18 cellular contexts compared by ENCODE assay signal in the genomic region with DNA sequence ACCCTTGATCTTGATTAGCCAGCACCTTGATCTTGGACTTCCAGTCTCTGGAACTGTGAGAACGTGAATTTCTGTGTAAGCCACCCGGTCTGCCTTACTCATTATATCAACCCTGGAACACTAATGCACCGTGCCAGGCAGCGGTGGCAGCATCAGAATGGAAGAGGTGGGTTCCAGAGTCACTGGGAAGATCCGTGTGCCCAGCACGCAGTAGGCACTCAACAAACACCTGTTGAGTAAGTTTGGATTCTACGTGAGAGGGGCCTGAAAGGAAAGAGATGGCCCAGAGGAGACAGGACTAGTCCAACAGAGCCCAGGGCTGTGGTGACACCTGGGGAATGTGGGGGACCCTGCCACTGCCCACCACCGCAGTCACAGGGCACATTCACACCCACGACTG. TPM values are rescaled to one million over a fixed set of nuclear protein-coding genes. Genes with fewer than 3 reads are reported as not detected.
A peak's percentile ranks its signal among the peaks of the same experiment; 100 is the strongest.
DNase-seq lines count a peak whose midpoint lies in the region; ATAC-seq and TF ChIP-seq lines count a peak whose summit lies in the region.
"Had no signal": no experiment of that assay in that cellular context is flagged by ENCODE, and none has a peak within 500 bp of the region (broad histone marks: within the 10 kb centered on the region; RNA-seq: fewer than 3 reads in every experiment).

No MANE protein-coding gene starts in this region.

- no peak overlapping the region for H3K27ac ChIP-seq in HEK293 (ENCODE audit: extremely low read depth, low read depth, low read length)
- H3K27ac ChIP-seq in naive thymus-derived CD4-positive, alpha-beta T cell (ENCODE audit: low read depth, low read length) = no peak overlapping the region
- H3K27ac ChIP-seq in body of pancreas = no peak overlapping the region

- peak overlapping the region; percentile 4 for H3K27ac Mint-ChIP-seq in activated B cell treated with CpG ODN at 0.5 μM for 24 hours
- peak overlapping the region in 5 of 9 donors; percentile 2 to 58 (median 26) for H3K27ac Mint-ChIP-seq in naive thymus-derived CD4-positive, alpha-beta T cell
- H3K27ac Mint-ChIP-seq in stimulated activated memory B cell treated with anti-CD40 and anti-IgM and Interleukin-4, amounts not matched to agents 10 μg/mL and 1 μg/mL and 100 μg/mL, for 72 hours = peak overlapping the region; percentile 63
- H3K27ac Mint-ChIP-seq: GM23338, HFFc6 had no signal

- ATAC-seq in activated B cell treated with CpG ODN at 0.5 μM for 24 hours (ENCODE audit: low read depth) (no peak), body of pancreas (no peak)
- no peak for ATAC-seq in naive thymus-derived CD4-positive, alpha-beta T cell
- ATAC-seq in stimulated activated memory B cell treated with anti-CD40 and anti-IgM and Interleukin-4, amounts not matched to agents 10 μg/mL and 1 μg/mL and 100 μg/mL, for 72 hours = no peak
- ATAC-seq: GM23338 had no signal

- H3K36me3 ChIP-seq in HEK293 (ENCODE audit: control insufficient read depth in 2 of 2, insufficient read depth in 1 of 2, low read length in 2 of 2) (no peaks in the 10 kb centered on the region), body of pancreas (replicated peaks in 1 of 2; ENCODE audit: insufficient read depth in 1 of 2, low read depth in 2 of 2) (no peaks in the 10 kb centered on the region)
- H3K36me3 ChIP-seq in naive thymus-derived CD4-positive, alpha-beta T cell (ENCODE audit: control insufficient read depth in 2 of 3, insufficient read depth in 3 of 3, low read length in 3 of 3) = no peaks in the 10 kb centered on the region
- H3K36me3 ChIP-seq: BE2C had no signal

- peaks cover 13% of the 10 kb centered on the region for H3K4me1 Mint-ChIP-seq in activated B cell treated with CpG ODN at 0.5 μM for 24 hours
- H3K4me1 Mint-ChIP-seq in naive thymus-derived CD4-positive, alpha-beta T cell = peaks cover 6 to 21% (median 13%) of the 10 kb centered on the region in 7 donors
- peaks cover 20% of the 10 kb centered on the region for H3K4me1 Mint-ChIP-seq in stimulated activated memory B cell treated with anti-CD40 and anti-IgM and Interleukin-4, amounts not matched to agents 10 μg/mL and 1 μg/mL and 100 μg/mL, for 72 hours
- H3K4me1 Mint-ChIP-seq: CD8-positive, alpha-beta memory T cell; GM23338 had no signal

- intact Hi-C loops in activated B cell treated with CpG ODN at 0.5 μM for 24 hours (cut with micrococcal nuclease) (no loop called here), body of pancreas (cut with DNase I) (loop anchor here (10.0 kb wide), 1 partner anchor 277 kb away; no protein-coding TSS in a partner anchor)
- intact Hi-C loops in naive thymus-derived CD4-positive, alpha-beta T cell (cut with micrococcal nuclease) = no loop called here

- CTCF ChIA-PET in HEK293 (lab: Yijun Ruan, JAX) (no interaction called here), activated B cell treated with CpG ODN at 0.5 μM for 24 hours (lab: Charles Lee) (no interaction called here)
- CTCF ChIA-PET in naive thymus-derived CD4-positive, alpha-beta T cell (lab: Charles Lee) = no interaction called here

- no peaks in the 10 kb centered on the region for H3K9me3 Mint-ChIP-seq in activated B cell treated with CpG ODN at 0.5 μM for 24 hours
- peaks cover 0 to 1% (median 0%) of the 10 kb centered on the region in 11 donors for H3K9me3 Mint-ChIP-seq in naive thymus-derived CD4-positive, alpha-beta T cell
- H3K9me3 Mint-ChIP-seq in stimulated activated memory B cell treated with anti-CD40 and anti-IgM and Interleukin-4, amounts not matched to agents 10 μg/mL and 1 μg/mL and 100 μg/mL, for 72 hours = no peaks in the 10 kb centered on the region
- H3K9me3 Mint-ChIP-seq: CD4-positive, CD25-positive, alpha-beta regulatory T cell; CD8-positive, alpha-beta memory T cell; GM23338; HFFc6 had no signal

- H3K4me1 ChIP-seq in HEK293 (ENCODE audit: control insufficient read depth, insufficient read depth, low read length) (peaks cover 6% of the 10 kb centered on the region), body of pancreas (peaks cover 6% of the 10 kb centered on the region)
- peaks cover 0 to 7% of the 10 kb centered on the region in 2 donors for H3K4me1 ChIP-seq in naive thymus-derived CD4-positive, alpha-beta T cell (ENCODE audit: control insufficient read depth in 2 of 2, insufficient read depth in 2 of 2, low read length in 2 of 2)
- H3K4me1 ChIP-seq: BE2C had no signal

- no peaks in the 10 kb centered on the region for H3K27me3 ChIP-seq in naive thymus-derived CD4-positive, alpha-beta T cell (ENCODE audit: control insufficient read depth in 2 of 2, insufficient read depth in 2 of 2, low read length in 2 of 2)
- H3K27me3 ChIP-seq in body of pancreas = no peaks in the 10 kb centered on the region
- H3K27me3 ChIP-seq: BE2C had no signal

- DNase-seq in activated B cell treated with CpG ODN at 0.5 μM for 24 hours (no peak), cerebellar nuclear complex (lab: John Stamatoyannopoulos, UW) (no peak), body of pancreas (no peak), hepatic stellate cell (ENCODE audit: low spot score) (no peak)
- no peak for DNase-seq in naive thymus-derived CD4-positive, alpha-beta T cell
- no peak for DNase-seq in stimulated activated CD4-positive, alpha-beta T cell treated with anti-CD3 and anti-CD28 coated beads, Interleukin-4, amount 100 ng/mL, for 1 hour
- DNase-seq: BE2C; C1 segment of cervical spinal cord; CD4-positive, CD25-positive, alpha-beta regulatory T cell; CD8-positive, alpha-beta memory T cell; COR-L47; GDM1; HCEC 1CT; HFFc6 had no signal

- POLR2A ChIA-PET in HEK293 (lab: Yijun Ruan, JAX) (no interaction called here), activated B cell treated with CpG ODN at 0.5 μM for 24 hours (lab: Charles Lee) (interaction anchor here (0.6 to 1.3 kb wide), 4 partner anchors 10 to 27 kb away, joined by 3 to 6 read pairs (median 4); no protein-coding TSS in a partner anchor)
- POLR2A ChIA-PET in naive thymus-derived CD4-positive, alpha-beta T cell (lab: Charles Lee) = no interaction called here

- no peaks in the 10 kb centered on the region for H3K27me3 Mint-ChIP-seq in activated B cell treated with CpG ODN at 0.5 μM for 24 hours
- peaks cover 0 to 10% (median 0%) of the 10 kb centered on the region in 5 donors for H3K27me3 Mint-ChIP-seq in naive thymus-derived CD4-positive, alpha-beta T cell
- peaks cover 14% of the 10 kb centered on the region for H3K27me3 Mint-ChIP-seq in stimulated activated memory B cell treated with anti-CD40 and anti-IgM and Interleukin-4, amounts not matched to agents 10 μg/mL and 1 μg/mL and 100 μg/mL, for 72 hours

- WGBS in body of pancreas, 2 donors = 66 to 68% methylated on average over 9 of the region's 9 CpGs

- no peak overlapping the region for H3K4me3 Mint-ChIP-seq in activated B cell treated with CpG ODN at 0.5 μM for 24 hours
- H3K4me3 Mint-ChIP-seq in naive thymus-derived CD4-positive, alpha-beta T cell = no peak overlapping the region
- no peak overlapping the region for H3K4me3 Mint-ChIP-seq in stimulated activated memory B cell treated with anti-CD40 and anti-IgM and Interleukin-4, amounts not matched to agents 10 μg/mL and 1 μg/mL and 100 μg/mL, for 72 hours
- H3K4me3 Mint-ChIP-seq: CD4-positive, CD25-positive, alpha-beta regulatory T cell; CD8-positive, alpha-beta memory T cell; GM23338; HFFc6 had no signal

- H3K36me3 Mint-ChIP-seq in activated B cell treated with CpG ODN at 0.5 μM for 24 hours (ENCODE audit: low read depth) = no peaks in the 10 kb centered on the region
- no peaks in the 10 kb centered on the region for H3K36me3 Mint-ChIP-seq in naive thymus-derived CD4-positive, alpha-beta T cell
- H3K36me3 Mint-ChIP-seq in stimulated activated memory B cell treated with anti-CD40 and anti-IgM and Interleukin-4, amounts not matched to agents 10 μg/mL and 1 μg/mL and 100 μg/mL, for 72 hours = no peaks in the 10 kb centered on the region
- H3K36me3 Mint-ChIP-seq: CD4-positive, CD25-positive, alpha-beta regulatory T cell; CD8-positive, alpha-beta memory T cell had no signal

- TF ChIP-seq CTCF in HEK293 (tag by site-specific recombination; IDR thresholded peaks at IDR 0.05) (no peak), activated B cell treated with CpG ODN at 0.5 μM for 24 hours (IDR thresholded peaks at IDR 0.05) (no peak), body of pancreas (IDR thresholded peaks at IDR 0.05) (no peak)

- no peak for TF ChIP-seq POLR2A in body of pancreas (IDR thresholded peaks at IDR 0.05)

- no peaks in the 10 kb centered on the region for H3K9me3 ChIP-seq in HEK293 (ENCODE audit: control insufficient read depth, insufficient read depth, low read depth, low read length)
- no peaks in the 10 kb centered on the region for H3K9me3 ChIP-seq in naive thymus-derived CD4-positive, alpha-beta T cell (ENCODE audit: control insufficient read depth in 2 of 3, low read length in 3 of 3)
- H3K9me3 ChIP-seq in body of pancreas = no peaks in the 10 kb centered on the region
- H3K9me3 ChIP-seq: BE2C had no signal

- H3K4me3 ChIP-seq in HEK293 (ENCODE audit: low read depth, low read length) = no peak overlapping the region
- no peak overlapping the region for H3K4me3 ChIP-seq in naive thymus-derived CD4-positive, alpha-beta T cell (ENCODE audit: low read length)
- H3K4me3 ChIP-seq in body of pancreas = no peak overlapping the region
- H3K4me3 ChIP-seq: GM23338 had no signal

TF ChIP-seq in HEK293, 187 proteins besides CTCF, POLR2A, EP300 and RAD21:
- no peak for TF ChIP-seq ZNF707 (tag by site-specific recombination; IDR thresholded peaks at IDR 0.05)
- peak; percentile 65; the same call in 1 of the 2 replicates for TF ChIP-seq SCRT2 (tag by site-specific recombination; IDR thresholded peaks at IDR 0.05)

RNA-seq across cellular contexts. Expression of a gene that starts 6.6 kb away (rescaled TPM):
- total RNA-seq in activated B cell treated with CpG ODN at 0.5 μM for 24 hours (1.4 and 1.6 TPM in 2 replicates), body of pancreas (not detected)
- under 1 TPM in 1 of 5 experiments, not detected in 4; 0.61 TPM for total RNA-seq in naive thymus-derived CD4-positive, alpha-beta T cell
- polyA plus RNA-seq in naive thymus-derived CD4-positive, alpha-beta T cell = under 1 TPM in 1 of 2 donors, not detected in 1; 0.25 TPM
- total RNA-seq: A172; CD4-positive, CD25-positive, alpha-beta regulatory T cell; CD8-positive, alpha-beta memory T cell; GM23338; HFFc6 had no signal
- polyA plus RNA-seq: CD4-positive, CD25-positive, alpha-beta regulatory T cell; CD8-positive, alpha-beta memory T cell had no signal

RNA-seq across cellular contexts. Expression of a gene that starts 31.6 kb away (rescaled TPM):
- 49.7 and 59.3 TPM in 2 replicates for total RNA-seq in activated B cell treated with CpG ODN at 0.5 μM for 24 hours
- 100 to 1,000 TPM in 4 of 5 experiments, 10 to 100 TPM in 1; 61.3 to 216 (median 111) TPM for total RNA-seq in naive thymus-derived CD4-positive, alpha-beta T cell
- 10 to 100 TPM; 54.0 to 81.6 TPM for polyA plus RNA-seq in naive thymus-derived CD4-positive, alpha-beta T cell
- total RNA-seq in body of pancreas = 100 to 1,000 TPM in 1 of 2 donors, 10 to 100 TPM in 1; 13.0 to 149 TPM

RNA-seq across cellular contexts. Expression of a gene that starts 37.4 kb away (rescaled TPM):
- total RNA-seq in activated B cell treated with CpG ODN at 0.5 μM for 24 hours (39.5 and 42.2 TPM in 2 replicates), body of pancreas (10 to 100 TPM; 14.2 to 17.9 TPM)
- 10 to 100 TPM; 13.2 to 58.2 (median 27.9) TPM for total RNA-seq in naive thymus-derived CD4-positive, alpha-beta T cell
- 1 to 10 TPM; 2.3 to 2.5 TPM for polyA plus RNA-seq in naive thymus-derived CD4-positive, alpha-beta T cell

Comparison
In these comparisons a context has a peak if more than half of its experiments do, and no peak if none do; other contexts are left out.
1. H3K27ac Mint-ChIP-seq: peak in every context shown above with its lines; median percentile 63 in stimulated activated memory B cell treated with anti-CD40 and anti-IgM and Interleukin-4, amounts not matched to agents 10 μg/mL and 1 μg/mL and 100 μg/mL, for 72 hours; 26 in naive thymus-derived CD4-positive, alpha-beta T cell; 4 in activated B cell treated with CpG ODN at 0.5 μM for 24 hours.